1 cellular context compared by ENCODE assay signal in genomic region chr7:82229164-82229563, GRCh38.
TF ChIP-seq lines count a peak whose summit lies in the region.

No MANE protein-coding gene starts in this region.

TF ChIP-seq in WTC11, 78 proteins besides CTCF, POLR2A, EP300 and RAD21 (continued from another document):
- TF ChIP-seq AR (CRISPR knock-in tag; IDR thresholded peaks at IDR 0.05) = no peak
- no peak for TF ChIP-seq ZBTB43 (CRISPR knock-in tag; IDR thresholded peaks at IDR 0.05)
- TF ChIP-seq CREM (CRISPR knock-in tag; IDR thresholded peaks at IDR 0.05) = no peak
- no peak for TF ChIP-seq ATF6 (CRISPR knock-in tag; IDR thresholded peaks at IDR 0.05)
